Comparison of ENCODE assay signal across 18 cellular contexts in genomic region chr15:25545889-25546288, GRCh38.
DNase-seq lines count a peak whose midpoint lies in the region; FAIRE-seq lines count a peak whose summit lies in the region.
"Had no signal": no experiment of that assay in that cellular context is flagged by ENCODE, and none has a peak within 500 bp of the region (broad histone marks: within the 10 kb centered on the region; RNA-seq: fewer than 3 reads in every experiment).

No MANE protein-coding gene starts in this region.

- no peak overlapping the region for H3K27ac Mint-ChIP-seq in activated T-cell treated with anti-CD3 and anti-CD28 coated beads, Interleukin-2, amount 50 U/mL, for 24 hours
- H3K27ac Mint-ChIP-seq: CD4-positive, alpha-beta T cell had no signal

- no peaks in the 10 kb centered on the region for H3K36me3 Mint-ChIP-seq in activated T-cell treated with anti-CD3 and anti-CD28 coated beads, Interleukin-2, amount 50 U/mL, for 24 hours (ENCODE audit: low read depth)

- no peak for DNase-seq in SJCRH30
- peak; percentile 49 for DNase-seq in putamen (ENCODE audit: low spot score)
- no peak for DNase-seq in hippocampal formation (lab: John Stamatoyannopoulos, UW)
- no peak for DNase-seq in activated T-cell treated with anti-CD3 and anti-CD28 coated beads, Interleukin-2, amount 50 U/mL, for 24 hours
- no peak for DNase-seq in glomerular visceral epithelial cell (ENCODE audit: extremely low spot score)
- no peak for DNase-seq in dermis blood vessel endothelial cell
- DNase-seq: ACHN; Caco-2; CD4-positive, alpha-beta T cell; GF-D8; HCEC 1CT; IMR-90 had no signal

- H3K4me1 Mint-ChIP-seq in activated T-cell treated with anti-CD3 and anti-CD28 coated beads, Interleukin-2, amount 50 U/mL, for 24 hours (ENCODE audit: low read depth): peaks cover 3% of the 10 kb centered on the region

- FAIRE-seq in endometrium (lab: Jason Lieb, UNC): peak; percentile 84
- FAIRE-seq: A204.1, D721Med, HTR-8/SVneo, K562 had no signal

- H3K27me3 ChIP-seq in SJCRH30: no peaks in the 10 kb centered on the region

- no peak overlapping the region for H3K4me3 ChIP-seq in SJCRH30
- H3K4me3 ChIP-seq: K562 had no signal

- no peaks in the 10 kb centered on the region for H3K9me3 ChIP-seq in SJCRH30 (replicated peaks)

- no peaks in the 10 kb centered on the region for H3K36me3 ChIP-seq in SJCRH30

- no peak overlapping the region for H3K4me3 Mint-ChIP-seq in activated T-cell treated with anti-CD3 and anti-CD28 coated beads, Interleukin-2, amount 50 U/mL, for 24 hours
- H3K4me3 Mint-ChIP-seq: CD4-positive, alpha-beta T cell had no signal

- peak overlapping the region; percentile 71 for H3K27ac ChIP-seq in SJCRH30
- H3K27ac ChIP-seq: C4-2B had no signal

- no peaks in the 10 kb centered on the region for H3K9me3 Mint-ChIP-seq in activated T-cell treated with anti-CD3 and anti-CD28 coated beads, Interleukin-2, amount 50 U/mL, for 24 hours

- no peaks in the 10 kb centered on the region for H3K27me3 Mint-ChIP-seq in activated T-cell treated with anti-CD3 and anti-CD28 coated beads, Interleukin-2, amount 50 U/mL, for 24 hours
- H3K27me3 Mint-ChIP-seq: CD4-positive, alpha-beta T cell had no signal

- H3K4me1 ChIP-seq in SJCRH30: peaks cover 34% of the 10 kb centered on the region
- H3K4me1 ChIP-seq: Caco-2 had no signal
